Comparison of ENCODE assay signal across 1 cellular context in genomic region chr18:70284976-70285610, GRCh38.
TF ChIP-seq lines count a peak whose summit lies in the region.

No MANE protein-coding gene starts in this region.

TF ChIP-seq in HepG2, 621 proteins besides CTCF, POLR2A, EP300 and RAD21 (continued from another document):
- TF ChIP-seq ZBTB43 (CRISPR knock-in tag; conservative IDR thresholded peaks at IDR 0.05) (no peak), HNF1A (IDR thresholded peaks at IDR 0.05; ENCODE audit: low read depth) (no peak), HNF1A (CRISPR knock-in tag; IDR thresholded peaks at IDR 0.05; ENCODE audit: borderline replicate concordance) (no peak), THRA (CRISPR knock-in tag; IDR thresholded peaks at IDR 0.05; ENCODE audit: borderline replicate concordance) (no peak), MYC (CRISPR knock-in tag; IDR thresholded peaks at IDR 0.05; ENCODE audit: borderline replicate concordance) (no peak), ZNF12 (CRISPR knock-in tag; IDR thresholded peaks at IDR 0.05) (no peak)
